ENCODE assay signal across 9 cellular contexts in the genomic region with DNA sequence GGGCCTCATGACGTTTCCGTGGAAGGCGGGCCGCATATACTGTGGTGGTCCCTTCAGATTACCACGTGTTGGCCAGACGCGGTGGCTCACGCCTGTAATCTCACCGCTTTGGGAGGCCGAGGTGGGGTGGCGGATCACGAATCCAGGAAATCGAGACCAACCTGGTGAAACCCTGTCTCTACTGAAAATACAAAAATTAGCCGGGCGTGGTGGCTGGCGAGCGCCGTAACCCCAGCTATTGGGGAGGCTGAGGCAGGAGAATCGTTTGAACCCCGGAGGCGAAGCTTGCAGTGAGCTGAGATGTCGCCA. TPM values are rescaled to one million over a fixed set of nuclear protein-coding genes. Genes with fewer than 3 reads are reported as not detected.
A peak's percentile ranks its signal among the peaks of the same experiment; 100 is the strongest.
DNase-seq lines count a peak whose midpoint lies in the region; ATAC-seq, FAIRE-seq and TF ChIP-seq lines count a peak whose summit lies in the region.
"Had no signal": no experiment of that assay in that cellular context is flagged by ENCODE, and none has a peak within 500 bp of the region (broad histone marks: within the 10 kb centered on the region; RNA-seq: fewer than 3 reads in every experiment).

No MANE protein-coding gene starts in this region.

- H3K27me3 Mint-ChIP-seq in GM23338 (ENCODE audit: insufficient read depth, low read depth, poor library complexity) (peaks cover 20% of the 10 kb centered on the region), activated B cell treated with CpG ODN at 0.5 μM for 24 hours (peaks cover 3% of the 10 kb centered on the region)

- no peaks in the 10 kb centered on the region for H3K79me2 ChIP-seq in GM23338 (replicated peaks; ENCODE audit: insufficient read depth)

- DNase-seq in GM23338 (ENCODE audit: low spot score) (peak; percentile 27), activated B cell treated with CpG ODN at 0.5 μM for 24 hours (no peak), right cardiac atrium (no peak), frontal cortex (ENCODE audit: low spot score in 2 of 2) (no peak), putamen (ENCODE audit: low spot score) (no peak), SKM-1 (lab: John Stamatoyannopoulos, UW; ENCODE audit: unreplicated experiment) (no peak)

- no peaks in the 10 kb centered on the region for H3K9me3 ChIP-seq in right cardiac atrium (ENCODE audit: control insufficient read depth, low read length)
- H3K9me3 ChIP-seq in skeletal muscle tissue (ENCODE audit: control insufficient read depth in 3 of 3, low read length in 3 of 3) = no peaks in the 10 kb centered on the region

- no peak overlapping the region for H3K27ac Mint-ChIP-seq in GM23338
- H3K27ac Mint-ChIP-seq in activated B cell treated with CpG ODN at 0.5 μM for 24 hours = peak overlapping the region; percentile 76

- CTCF ChIA-PET in activated B cell treated with CpG ODN at 0.5 μM for 24 hours (lab: Charles Lee) = interaction anchor here (0.8 to 3.5 kb wide), 10 partner anchors 13 to 170 kb away, joined by 3 to 28 read pairs (median 8); a partner anchor contains a TSS

- H3K27me3 ChIP-seq in GM23338 (ENCODE audit: insufficient read depth) (peaks cover 19% of the 10 kb centered on the region), right cardiac atrium (ENCODE audit: control insufficient read depth, insufficient read depth) (no peaks in the 10 kb centered on the region), skeletal muscle tissue (ENCODE audit: control insufficient read depth in 3 of 3, insufficient read depth in 3 of 3, low read length in 3 of 3) (no peaks in the 10 kb centered on the region)

- H3K4me1 Mint-ChIP-seq in GM23338 = peaks cover 6% of the 10 kb centered on the region; the same call in 2 of the 3 replicates
- H3K4me1 Mint-ChIP-seq in activated B cell treated with CpG ODN at 0.5 μM for 24 hours = peaks cover 20% of the 10 kb centered on the region

- WGBS in right cardiac atrium = 75% methylated on average over 22 of the region's 22 CpGs

- peak overlapping the region; percentile 80; the same call in 1 of the 2 replicates for H3K4me2 ChIP-seq in GM23338

- H3K9me3 Mint-ChIP-seq in GM23338 = 0 out of 3 replicates have a peak, but pooled peaks cover 3% of the 10 kb centered on the region
- H3K9me3 Mint-ChIP-seq in activated B cell treated with CpG ODN at 0.5 μM for 24 hours = no peaks in the 10 kb centered on the region

- H3K4me3 Mint-ChIP-seq in GM23338 (peak overlapping the region; percentile 78), activated B cell treated with CpG ODN at 0.5 μM for 24 hours (peak overlapping the region; percentile 86)

- H3K4me3 ChIP-seq in GM23338 = peak overlapping the region; percentile 72
- peak overlapping the region; percentile 89 for H3K4me3 ChIP-seq in right cardiac atrium (ENCODE audit: low read length)
- peak overlapping the region; percentile 76 to 88 (median 85) for H3K4me3 ChIP-seq in skeletal muscle tissue (ENCODE audit: low read length in 3 of 3)

- no peak for ATAC-seq in GM23338
- ATAC-seq in activated B cell treated with CpG ODN at 0.5 μM for 24 hours (ENCODE audit: low read depth) = no peak
- ATAC-seq in right cardiac atrium = no peak
- no peak for ATAC-seq in HG02610 (IDR thresholded peaks at IDR 0.05; ENCODE audit: unreplicated experiment)

- peak overlapping the region; percentile 91 to 96 (median 95) for H3K9ac ChIP-seq in skeletal muscle tissue (ENCODE audit: low read depth in 1 of 3, low read length in 3 of 3)

- peak overlapping the region; percentile 86; the same call in 1 of the 2 replicates for H2AFZ ChIP-seq in GM23338

- no peaks in the 10 kb centered on the region for H3K9me2 ChIP-seq in GM23338 (ENCODE audit: insufficient read depth)

- no peaks in the 10 kb centered on the region for H3F3A ChIP-seq in GM23338 (replicated peaks; ENCODE audit: low read depth)

- TF ChIP-seq CTCF in GM23338 (conservative IDR thresholded peaks at IDR 0.05; ENCODE audit: low read depth in 2 of 2) (no peak), activated B cell treated with CpG ODN at 0.5 μM for 24 hours (IDR thresholded peaks at IDR 0.05) (no peak)

- FAIRE-seq in frontal cortex (lab: Jason Lieb, UNC) = no peak
- FAIRE-seq: TTC549 had no signal

- no peaks in the 10 kb centered on the region; the same call in 1 of the 2 replicates for H3K4me1 ChIP-seq in GM23338 (ENCODE audit: insufficient read depth)
- no peaks in the 10 kb centered on the region for H3K4me1 ChIP-seq in right cardiac atrium (ENCODE audit: control insufficient read depth, insufficient read depth, low read length)
- H3K4me1 ChIP-seq in skeletal muscle tissue (ENCODE audit: control insufficient read depth in 3 of 3, insufficient read depth in 3 of 3, low read length in 3 of 3) = peaks cover 12 to 19% (median 13%) of the 10 kb centered on the region in 3 donors

- H3K36me3 Mint-ChIP-seq in GM23338 (ENCODE audit: low read depth) (no peaks in the 10 kb centered on the region), activated B cell treated with CpG ODN at 0.5 μM for 24 hours (ENCODE audit: low read depth) (no peaks in the 10 kb centered on the region)

- no peak overlapping the region for H3K27ac ChIP-seq in GM23338 (ENCODE audit: low read depth)
- H3K27ac ChIP-seq in right cardiac atrium (ENCODE audit: low read length) = peak overlapping the region; percentile 97
- peak overlapping the region; percentile 85 for H3K27ac ChIP-seq in skeletal muscle tissue (ENCODE audit: low read depth, low read length)

- no peaks in the 10 kb centered on the region for H3K36me3 ChIP-seq in GM23338 (ENCODE audit: insufficient read depth)
- H3K36me3 ChIP-seq in skeletal muscle tissue (ENCODE audit: control insufficient read depth in 3 of 3, insufficient read depth in 3 of 3, low read length in 3 of 3) = peaks cover 0 to 2% (median 0%) of the 10 kb centered on the region in 3 donors

- intact Hi-C loops in activated B cell treated with CpG ODN at 0.5 μM for 24 hours (cut with micrococcal nuclease) = loop anchor here (1.0 to 2.0 kb wide), 7 partner anchors 13 to 293 kb away; no protein-coding TSS in a partner anchor
- intact Hi-C loops in right cardiac atrium (cut with DNase I) = loop anchor here (5.0 kb wide), 3 partner anchors 50 to 65 kb away; a partner anchor contains a TSS

- POLR2A ChIA-PET in activated B cell treated with CpG ODN at 0.5 μM for 24 hours (lab: Charles Lee) = interaction anchor here (0.9 to 3.0 kb wide), 9 partner anchors 13 to 198 kb away, joined by 3 to 23 read pairs (median 5); a partner anchor contains a TSS

- no peaks in the 10 kb centered on the region for H4K20me1 ChIP-seq in GM23338 (replicated peaks; ENCODE audit: insufficient read depth)

RNA-seq across cellular contexts. Expression of a gene that starts 0.9 kb away (rescaled TPM):
- 1.3 TPM in 2 replicates for total RNA-seq in GM23338 (2014; rRNA removed; shearing (Covaris generic))
- polyA plus RNA-seq in GM23338 (2016; fragmentation: Nextera tagmentation; extraction: Ambion mirVana) (0.12 and 0.71 TPM in 2 replicates), right cardiac atrium (2.4 TPM)
- total RNA-seq in activated B cell treated with CpG ODN at 0.5 μM for 24 hours (3.2 and 5.2 TPM in 2 replicates), right cardiac atrium (1 to 10 TPM; 2.0 to 3.1 (median 2.5) TPM), skeletal muscle tissue (1.0 TPM), frontal cortex (19.6 TPM)

RNA-seq across cellular contexts. Expression of a gene that starts 15.5 kb away (rescaled TPM):
- 37.5 and 45.8 TPM in 2 replicates for total RNA-seq in GM23338 (2014; rRNA removed; shearing (Covaris generic))
- 11.9 and 13.4 TPM in 2 replicates for polyA plus RNA-seq in GM23338 (2016; fragmentation: Nextera tagmentation; extraction: Ambion mirVana)
- 64.0 and 77.3 TPM in 2 replicates for total RNA-seq in activated B cell treated with CpG ODN at 0.5 μM for 24 hours
- total RNA-seq in right cardiac atrium = 10 to 100 TPM; 40.1 to 50.2 (median 44.6) TPM
- polyA plus RNA-seq in right cardiac atrium = 36.2 TPM
- total RNA-seq in skeletal muscle tissue = 28.2 TPM
- total RNA-seq in frontal cortex = 62.4 TPM

RNA-seq across cellular contexts. Expression of a gene that starts 20.2 kb away (rescaled TPM):
- total RNA-seq in GM23338 (2014; rRNA removed; shearing (Covaris generic)) = 66.3 and 70.4 TPM in 2 replicates
- polyA plus RNA-seq in GM23338 (2016; fragmentation: Nextera tagmentation; extraction: Ambion mirVana) (29.1 and 33.0 TPM in 2 replicates), right cardiac atrium (60.0 TPM)
- total RNA-seq in activated B cell treated with CpG ODN at 0.5 μM for 24 hours (18.6 and 20.6 TPM in 2 replicates), right cardiac atrium (100 to 1,000 TPM in 1 of 4 donors, 10 to 100 TPM in 3; 80.7 to 110 (median 90.6) TPM), skeletal muscle tissue (48.5 TPM), frontal cortex (44.4 TPM)

RNA-seq across cellular contexts. Expression of a gene that starts 57.5 kb away (rescaled TPM):
- total RNA-seq in GM23338 (2014; rRNA removed; shearing (Covaris generic)) = 1.6 and 1.9 TPM in 2 replicates
- polyA plus RNA-seq in GM23338 (2016; fragmentation: Nextera tagmentation; extraction: Ambion mirVana) = 0.34 and 0.78 TPM in 2 replicates
- 10.7 and 11.3 TPM in 2 replicates for total RNA-seq in activated B cell treated with CpG ODN at 0.5 μM for 24 hours
- 1 to 10 TPM; 6.4 to 7.9 (median 7.4) TPM for total RNA-seq in right cardiac atrium
- 8.8 TPM for polyA plus RNA-seq in right cardiac atrium
- total RNA-seq in skeletal muscle tissue = 3.1 TPM
- total RNA-seq in frontal cortex = 16.3 TPM
